8 cellular contexts compared by ENCODE assay signal in the genomic region with DNA sequence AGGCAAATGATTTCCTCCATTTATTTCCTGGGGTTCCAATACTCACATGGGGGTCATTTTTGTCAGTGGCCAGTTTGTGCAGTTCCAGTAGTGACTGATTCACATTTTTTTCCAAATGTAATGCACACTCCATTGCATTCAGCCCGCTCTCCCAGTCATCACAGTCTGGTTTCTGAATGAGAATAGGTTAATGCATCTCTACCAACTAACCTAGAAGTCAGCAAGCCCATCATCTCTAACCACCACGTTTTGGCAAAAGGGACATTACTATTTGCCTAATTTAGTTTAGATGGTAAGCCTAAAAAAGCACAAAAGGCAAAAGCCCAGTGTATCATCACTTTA. TPM values are rescaled to one million over a fixed set of nuclear protein-coding genes. Genes with fewer than 3 reads are reported as not detected.
DNase-seq lines count a peak whose midpoint lies in the region; ATAC-seq and TF ChIP-seq lines count a peak whose summit lies in the region.

No MANE protein-coding gene starts in this region.

- POLR2A ChIA-PET in SK-N-SH (lab: Yijun Ruan, JAX) = interaction anchor here (5.2 kb wide), 1 partner anchor 14 kb away, joined by 76 read pairs; a partner anchor contains a TSS

- H3K27ac ChIP-seq in SK-N-SH (ENCODE audit: low read depth in 2 of 2, low read length in 1 of 2) = no peak overlapping the region
- H3K27ac ChIP-seq in angular gyrus (ENCODE audit: low read depth, low read length) = peak overlapping the region; percentile 2
- peak overlapping the region; percentile 98 to 99 for H3K27ac ChIP-seq in left lung
- peak overlapping the region; percentile 96 for H3K27ac ChIP-seq in substantia nigra (ENCODE audit: low read depth, low read length, poor library complexity, severe bottlenecking)

- CTCF ChIA-PET in SK-N-SH (lab: Yijun Ruan, JAX) = interaction anchor here (1.5 to 11.7 kb wide), 5 partner anchors 16 to 143 kb away, joined by 6 to 64 read pairs (median 7); no protein-coding TSS in a partner anchor

- no peak for TF ChIP-seq EP300 in SK-N-SH (IDR thresholded peaks at IDR 0.05; ENCODE audit: borderline replicate concordance in 1 of 2, low read depth in 1 of 2, low read length in 1 of 2)

- DNase-seq in SK-N-SH (no peak), left lung (peak in 1 of 2 donors; percentile 12), substantia nigra (lab: John Stamatoyannopoulos, UW) (no peak), DMS153 (lab: John Stamatoyannopoulos, UW) (no peak), DMS79 (lab: John Stamatoyannopoulos, UW) (no peak)

- no peak overlapping the region for H2AFZ ChIP-seq in SK-N-SH (ENCODE audit: low read depth)

- no peak for ATAC-seq in SK-N-SH treated with all-trans-retinoic acid at 6 μM for 48 hours
- ATAC-seq in left lung = no peak
- ATAC-seq in HG03460 (IDR thresholded peaks at IDR 0.05; ENCODE audit: unreplicated experiment) = no peak

- H3K4me1 ChIP-seq in SK-N-SH (ENCODE audit: control insufficient read depth in 1 of 2, insufficient read depth in 2 of 2, low read depth in 1 of 2, low read length in 1 of 2) (peaks cover 27 to 31% of the 10 kb centered on the region in 2 experiments), left lung (peaks cover 43 to 66% of the 10 kb centered on the region in 2 donors)

- TF ChIP-seq RAD21 in SK-N-SH (IDR thresholded peaks at IDR 0.05; ENCODE audit: low read length) = no peak

- H4K20me1 ChIP-seq in SK-N-SH (ENCODE audit: insufficient read depth) = peaks cover 44% of the 10 kb centered on the region

- peak overlapping the region; percentile 95; the same call in 1 of the 2 replicates for H3K9ac ChIP-seq in SK-N-SH

- peaks cover 31 to 34% of the 10 kb centered on the region in 2 experiments for H3K36me3 ChIP-seq in SK-N-SH (replicated peaks in 1 of 2; ENCODE audit: control insufficient read depth in 1 of 2, insufficient read depth in 2 of 2, low read length in 1 of 2)
- peaks cover 0 to 57% of the 10 kb centered on the region in 2 donors for H3K36me3 ChIP-seq in left lung

- 49% methylated on average over 2 of the region's 2 CpGs for WGBS in SK-N-SH (ENCODE audit: low lambda C conversion rate)

- intact Hi-C loops in left lung (cut with DNase I) = no loop called here

- H3K27me3 ChIP-seq in SK-N-SH (ENCODE audit: insufficient read depth) (no peaks in the 10 kb centered on the region), left lung (no peaks in the 10 kb centered on the region)

- peaks cover 51% of the 10 kb centered on the region for H3F3A ChIP-seq in SK-N-SH (replicated peaks; ENCODE audit: insufficient read depth)

- no peaks in the 10 kb centered on the region for H3K9me2 ChIP-seq in SK-N-SH

- no peak for TF ChIP-seq CTCF in SK-N-SH (IDR thresholded peaks at IDR 0.05)
- TF ChIP-seq CTCF in left lung (IDR thresholded peaks at IDR 0.05) = no peak

- H3K79me2 ChIP-seq in SK-N-SH (ENCODE audit: insufficient read depth) = peaks cover 43% of the 10 kb centered on the region

- H3K4me3 ChIP-seq in SK-N-SH (ENCODE audit: low read depth in 2 of 2, low read length in 1 of 2) = peak overlapping the region; percentile 99
- H3K4me3 ChIP-seq in left lung = peak overlapping the region; percentile 84 to 92

- peak overlapping the region; percentile 88 for H3K4me2 ChIP-seq in SK-N-SH

- no peaks in the 10 kb centered on the region for H3K9me3 ChIP-seq in SK-N-SH
- H3K9me3 ChIP-seq in left lung = no peaks in the 10 kb centered on the region

TF ChIP-seq in SK-N-SH, 30 proteins besides CTCF, POLR2A, EP300 and RAD21:
- TF ChIP-seq RXRA (IDR thresholded peaks at IDR 0.05; ENCODE audit: borderline replicate concordance, low read depth) = no peak
- TF ChIP-seq FOXJ3 (CRISPR knock-in tag; IDR thresholded peaks at IDR 0.05) = no peak
- TF ChIP-seq YY1 (IDR thresholded peaks at IDR 0.05; ENCODE audit: low read depth) = no peak
- no peak for TF ChIP-seq MEF2A (IDR thresholded peaks at IDR 0.05; ENCODE audit: borderline replicate concordance, low read depth)
- TF ChIP-seq NRF1 (IDR thresholded peaks at IDR 0.05; ENCODE audit: low read depth, low read length) = no peak
- no peak for TF ChIP-seq GATA2 (CRISPR knock-in tag; IDR thresholded peaks at IDR 0.05)
- no peak for TF ChIP-seq EZH2phosphoT487 (IDR thresholded peaks at IDR 0.05; ENCODE audit: borderline replicate concordance, low read depth)
- TF ChIP-seq TEAD4 (IDR thresholded peaks at IDR 0.05; ENCODE audit: borderline replicate concordance, insufficient read depth) = no peak
- TF ChIP-seq FOXM1 (IDR thresholded peaks at IDR 0.05; ENCODE audit: low read depth) = no peak
- TF ChIP-seq NFIC (IDR thresholded peaks at IDR 0.05; ENCODE audit: borderline replicate concordance) = no peak
- no peak for TF ChIP-seq CHD2 (IDR thresholded peaks at IDR 0.05; ENCODE audit: low read length, partially characterized antibody)
- TF ChIP-seq, protein P1, sequence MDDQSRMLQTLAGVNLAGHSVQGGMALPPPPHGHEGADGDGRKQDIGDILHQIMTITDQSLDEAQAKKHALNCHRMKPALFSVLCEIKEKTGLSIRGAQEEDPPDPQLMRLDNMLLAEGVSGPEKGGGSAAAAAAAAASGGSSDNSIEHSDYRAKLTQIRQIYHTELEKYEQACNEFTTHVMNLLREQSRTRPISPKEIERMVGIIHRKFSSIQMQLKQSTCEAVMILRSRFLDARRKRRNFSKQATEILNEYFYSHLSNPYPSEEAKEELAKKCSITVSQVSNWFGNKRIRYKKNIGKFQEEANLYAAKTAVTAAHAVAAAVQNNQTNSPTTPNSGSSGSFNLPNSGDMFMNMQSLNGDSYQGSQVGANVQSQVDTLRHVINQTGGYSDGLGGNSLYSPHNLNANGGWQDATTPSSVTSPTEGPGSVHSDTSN (IDR thresholded peaks at IDR 0.05) = no peak
- TF ChIP-seq, protein P2, sequence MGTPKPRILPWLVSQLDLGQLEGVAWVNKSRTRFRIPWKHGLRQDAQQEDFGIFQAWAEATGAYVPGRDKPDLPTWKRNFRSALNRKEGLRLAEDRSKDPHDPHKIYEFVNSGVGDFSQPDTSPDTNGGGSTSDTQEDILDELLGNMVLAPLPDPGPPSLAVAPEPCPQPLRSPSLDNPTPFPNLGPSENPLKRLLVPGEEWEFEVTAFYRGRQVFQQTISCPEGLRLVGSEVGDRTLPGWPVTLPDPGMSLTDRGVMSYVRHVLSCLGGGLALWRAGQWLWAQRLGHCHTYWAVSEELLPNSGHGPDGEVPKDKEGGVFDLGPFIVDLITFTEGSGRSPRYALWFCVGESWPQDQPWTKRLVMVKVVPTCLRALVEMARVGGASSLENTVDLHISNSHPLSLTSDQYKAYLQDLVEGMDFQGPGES (IDR thresholded peaks at IDR 0.05; ENCODE audit: low read depth, low read length) = no peak
- TF ChIP-seq JUND (IDR thresholded peaks at IDR 0.05) = no peak

TF ChIP-seq in SK-N-SH treated with all-trans-retinoic acid at 6 μM for 48 hours, 23 proteins besides CTCF, POLR2A, EP300 and RAD21 (continues in another document):
- TF ChIP-seq ZNF70 (CRISPR knock-in tag; IDR thresholded peaks at IDR 0.05) (no peak), SNAI2 (CRISPR knock-in tag; IDR thresholded peaks at IDR 0.05) (no peak), ZC3H10 (CRISPR knock-in tag; IDR thresholded peaks at IDR 0.05) (no peak), ZFP3 (CRISPR knock-in tag; IDR thresholded peaks at IDR 0.05) (no peak), ESRRG (CRISPR knock-in tag; IDR thresholded peaks at IDR 0.05) (no peak), ISL1 (CRISPR knock-in tag; IDR thresholded peaks at IDR 0.05) (no peak), CSDC2 (CRISPR knock-in tag; IDR thresholded peaks at IDR 0.05) (no peak), GLIS3 (CRISPR knock-in tag; IDR thresholded peaks at IDR 0.05) (no peak), ZNF565 (CRISPR knock-in tag; conservative IDR thresholded peaks at IDR 0.05; ENCODE audit: low read depth) (no peak), ARNTL (CRISPR knock-in tag; IDR thresholded peaks at IDR 0.05; ENCODE audit: borderline replicate concordance, low read depth) (no peak), TOX (CRISPR knock-in tag; IDR thresholded peaks at IDR 0.05; ENCODE audit: borderline replicate concordance) (no peak), BACH2 (CRISPR knock-in tag; IDR thresholded peaks at IDR 0.05; ENCODE audit: borderline replicate concordance) (no peak), PPARA (CRISPR knock-in tag; IDR thresholded peaks at IDR 0.05; ENCODE audit: borderline replicate concordance) (no peak)
- TF ChIP-seq, protein P3, sequence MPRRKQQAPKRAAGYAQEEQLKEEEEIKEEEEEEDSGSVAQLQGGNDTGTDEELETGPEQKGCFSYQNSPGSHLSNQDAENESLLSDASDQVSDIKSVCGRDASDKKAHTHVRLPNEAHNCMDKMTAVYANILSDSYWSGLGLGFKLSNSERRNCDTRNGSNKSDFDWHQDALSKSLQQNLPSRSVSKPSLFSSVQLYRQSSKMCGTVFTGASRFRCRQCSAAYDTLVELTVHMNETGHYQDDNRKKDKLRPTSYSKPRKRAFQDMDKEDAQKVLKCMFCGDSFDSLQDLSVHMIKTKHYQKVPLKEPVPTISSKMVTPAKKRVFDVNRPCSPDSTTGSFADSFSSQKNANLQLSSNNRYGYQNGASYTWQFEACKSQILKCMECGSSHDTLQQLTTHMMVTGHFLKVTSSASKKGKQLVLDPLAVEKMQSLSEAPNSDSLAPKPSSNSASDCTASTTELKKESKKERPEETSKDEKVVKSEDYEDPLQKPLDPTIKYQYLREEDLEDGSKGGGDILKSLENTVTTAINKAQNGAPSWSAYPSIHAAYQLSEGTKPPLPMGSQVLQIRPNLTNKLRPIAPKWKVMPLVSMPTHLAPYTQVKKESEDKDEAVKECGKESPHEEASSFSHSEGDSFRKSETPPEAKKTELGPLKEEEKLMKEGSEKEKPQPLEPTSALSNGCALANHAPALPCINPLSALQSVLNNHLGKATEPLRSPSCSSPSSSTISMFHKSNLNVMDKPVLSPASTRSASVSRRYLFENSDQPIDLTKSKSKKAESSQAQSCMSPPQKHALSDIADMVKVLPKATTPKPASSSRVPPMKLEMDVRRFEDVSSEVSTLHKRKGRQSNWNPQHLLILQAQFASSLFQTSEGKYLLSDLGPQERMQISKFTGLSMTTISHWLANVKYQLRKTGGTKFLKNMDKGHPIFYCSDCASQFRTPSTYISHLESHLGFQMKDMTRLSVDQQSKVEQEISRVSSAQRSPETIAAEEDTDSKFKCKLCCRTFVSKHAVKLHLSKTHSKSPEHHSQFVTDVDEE (CRISPR knock-in tag; IDR thresholded peaks at IDR 0.05) = no peak

RNA-seq across cellular contexts. Expression of a gene that starts 2.5 kb away (rescaled TPM):
- polyA plus RNA-seq in SK-N-SH (2012; rRNA removed) = 879 and 1,229 TPM in 2 replicates
- polyA plus RNA-seq in SK-N-SH (2012; cell fraction: cytosol; rRNA removed) = 2,322 and 2,767 TPM in 2 replicates
- polyA plus RNA-seq in SK-N-SH (2012; cell fraction: nucleus; rRNA removed) = 269 and 354 TPM in 2 replicates
- total RNA-seq in left lung = 1,000 to 10,000 TPM; 3,536 to 5,494 TPM

RNA-seq across cellular contexts. Expression of a gene that starts 14.8 kb away (rescaled TPM):
- polyA plus RNA-seq in SK-N-SH (2012; rRNA removed) = 0.30 and 0.47 TPM in 2 replicates
- 0.12 and 0.13 TPM in 2 replicates for polyA plus RNA-seq in SK-N-SH (2012; cell fraction: cytosol; rRNA removed)
- polyA plus RNA-seq in SK-N-SH (2012; cell fraction: nucleus; rRNA removed) = 2.0 and 2.8 TPM in 2 replicates
- total RNA-seq in left lung = 10 to 100 TPM in 1 of 2 donors, 1 to 10 TPM in 1; 3.8 to 14.6 TPM

RNA-seq across cellular contexts. Expression of a gene that starts 47.5 kb away (rescaled TPM):
- 9.8 and 10.2 TPM in 2 replicates for polyA plus RNA-seq in SK-N-SH (2012; rRNA removed)
- 4.8 and 7.2 TPM in 2 replicates for polyA plus RNA-seq in SK-N-SH (2012; cell fraction: cytosol; rRNA removed)
- polyA plus RNA-seq in SK-N-SH (2012; cell fraction: nucleus; rRNA removed) = 14.6 and 16.0 TPM in 2 replicates
- total RNA-seq in left lung = 10 to 100 TPM; 10.8 to 13.3 TPM

Comparison
In these comparisons a context has a peak if more than half of its experiments do, and no peak if none do; other contexts are left out.
1. H3K27ac ChIP-seq: peak in angular gyrus (single experiment), left lung (2 of 2) and substantia nigra (single experiment); none in SK-N-SH (0 of 2).